In the genomic region with DNA sequence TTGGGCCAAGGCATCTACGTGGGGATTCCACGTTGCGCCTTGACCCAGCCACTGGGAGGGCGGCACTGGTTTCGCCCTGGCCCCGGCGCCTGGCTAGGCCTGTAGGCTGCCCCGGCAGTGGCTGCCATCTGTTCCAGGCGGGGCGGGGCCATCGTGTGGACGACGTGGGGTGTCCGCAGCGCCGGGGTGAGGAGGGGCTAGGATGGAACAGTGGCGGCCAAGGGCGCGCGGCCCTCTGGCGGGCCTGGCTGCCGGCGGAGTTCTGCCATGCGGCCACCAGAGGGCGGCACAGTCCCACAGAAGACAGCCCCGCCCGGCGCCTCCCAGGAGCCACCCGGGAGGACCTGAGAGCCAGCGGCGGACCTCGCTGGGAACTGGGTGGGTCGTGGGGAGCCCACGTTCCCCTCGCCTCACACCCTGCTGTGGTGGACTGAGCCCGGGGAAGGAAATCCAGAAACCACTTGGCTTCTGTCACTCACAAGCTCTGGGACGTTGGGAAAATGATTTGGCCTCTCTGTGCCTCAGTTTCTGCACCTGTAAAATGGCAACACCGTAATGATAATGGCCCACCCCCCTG, we compare ENCODE assay signal across 1 cellular context.
TF ChIP-seq lines count a peak whose summit lies in the region.

No MANE protein-coding gene starts in this region.

TF ChIP-seq in HEK293, 187 proteins besides CTCF, POLR2A, EP300 and RAD21 (continued from another document):
- peak; percentile 10; the same call in 1 of the 2 replicates for TF ChIP-seq MEIS1 (CRISPR knock-in tag; IDR thresholded peaks at IDR 0.05; ENCODE audit: borderline replicate concordance)
- TF ChIP-seq ZNF654 (tag by site-specific recombination; IDR thresholded peaks at IDR 0.05; ENCODE audit: low read depth) = peak; percentile 76
- TF ChIP-seq, protein P1, sequence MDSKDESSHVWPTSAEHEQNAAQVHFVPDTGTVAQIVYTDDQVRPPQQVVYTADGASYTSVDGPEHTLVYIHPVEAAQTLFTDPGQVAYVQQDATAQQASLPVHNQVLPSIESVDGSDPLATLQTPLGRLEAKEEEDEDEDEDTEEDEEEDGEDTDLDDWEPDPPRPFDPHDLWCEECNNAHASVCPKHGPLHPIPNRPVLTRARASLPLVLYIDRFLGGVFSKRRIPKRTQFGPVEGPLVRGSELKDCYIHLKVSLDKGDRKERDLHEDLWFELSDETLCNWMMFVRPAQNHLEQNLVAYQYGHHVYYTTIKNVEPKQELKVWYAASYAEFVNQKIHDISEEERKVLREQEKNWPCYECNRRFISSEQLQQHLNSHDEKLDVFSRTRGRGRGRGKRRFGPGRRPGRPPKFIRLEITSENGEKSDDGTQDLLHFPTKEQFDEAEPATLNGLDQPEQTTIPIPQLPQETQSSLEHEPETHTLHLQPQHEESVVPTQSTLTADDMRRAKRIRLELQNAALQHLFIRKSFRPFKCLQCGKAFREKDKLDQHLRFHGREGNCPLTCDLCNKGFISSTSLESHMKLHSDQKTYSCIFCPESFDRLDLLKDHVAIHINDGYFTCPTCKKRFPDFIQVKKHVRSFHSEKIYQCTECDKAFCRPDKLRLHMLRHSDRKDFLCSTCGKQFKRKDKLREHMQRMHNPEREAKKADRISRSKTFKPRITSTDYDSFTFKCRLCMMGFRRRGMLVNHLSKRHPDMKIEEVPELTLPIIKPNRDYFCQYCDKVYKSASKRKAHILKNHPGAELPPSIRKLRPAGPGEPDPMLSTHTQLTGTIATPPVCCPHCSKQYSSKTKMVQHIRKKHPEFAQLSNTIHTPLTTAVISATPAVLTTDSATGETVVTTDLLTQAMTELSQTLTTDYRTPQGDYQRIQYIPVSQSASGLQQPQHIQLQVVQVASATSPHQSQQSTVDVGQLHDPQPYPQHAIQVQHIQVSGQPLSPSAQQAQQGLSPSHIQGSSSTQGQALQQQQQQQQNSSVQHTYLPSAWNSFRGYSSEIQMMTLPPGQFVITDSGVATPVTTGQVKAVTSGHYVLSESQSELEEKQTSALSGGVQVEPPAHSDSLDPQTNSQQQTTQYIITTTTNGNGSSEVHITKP (tag by site-specific recombination; IDR thresholded peaks at IDR 0.05) = peak; percentile 53; the same call in 1 of the 2 replicates
- no peak for TF ChIP-seq TRIM28 (IDR thresholded peaks at IDR 0.05; ENCODE audit: borderline replicate concordance, low read length)
- TF ChIP-seq ZNF274 (IDR thresholded peaks at IDR 0.05; ENCODE audit: low read length) = no peak
- no peak for TF ChIP-seq ZNF274 (tag by site-specific recombination; IDR thresholded peaks at IDR 0.05; ENCODE audit: borderline replicate concordance)
- no peak for TF ChIP-seq ZNF747 (tag by site-specific recombination; IDR thresholded peaks at IDR 0.05)
- peak; percentile 62; the same call in 1 of the 2 replicates for TF ChIP-seq ZNF660 (tag by site-specific recombination; IDR thresholded peaks at IDR 0.05)
- TF ChIP-seq YY2 (tag by site-specific recombination; IDR thresholded peaks at IDR 0.05) = peak; percentile 55; the same call in 1 of the 2 replicates
- TF ChIP-seq, protein P2, sequence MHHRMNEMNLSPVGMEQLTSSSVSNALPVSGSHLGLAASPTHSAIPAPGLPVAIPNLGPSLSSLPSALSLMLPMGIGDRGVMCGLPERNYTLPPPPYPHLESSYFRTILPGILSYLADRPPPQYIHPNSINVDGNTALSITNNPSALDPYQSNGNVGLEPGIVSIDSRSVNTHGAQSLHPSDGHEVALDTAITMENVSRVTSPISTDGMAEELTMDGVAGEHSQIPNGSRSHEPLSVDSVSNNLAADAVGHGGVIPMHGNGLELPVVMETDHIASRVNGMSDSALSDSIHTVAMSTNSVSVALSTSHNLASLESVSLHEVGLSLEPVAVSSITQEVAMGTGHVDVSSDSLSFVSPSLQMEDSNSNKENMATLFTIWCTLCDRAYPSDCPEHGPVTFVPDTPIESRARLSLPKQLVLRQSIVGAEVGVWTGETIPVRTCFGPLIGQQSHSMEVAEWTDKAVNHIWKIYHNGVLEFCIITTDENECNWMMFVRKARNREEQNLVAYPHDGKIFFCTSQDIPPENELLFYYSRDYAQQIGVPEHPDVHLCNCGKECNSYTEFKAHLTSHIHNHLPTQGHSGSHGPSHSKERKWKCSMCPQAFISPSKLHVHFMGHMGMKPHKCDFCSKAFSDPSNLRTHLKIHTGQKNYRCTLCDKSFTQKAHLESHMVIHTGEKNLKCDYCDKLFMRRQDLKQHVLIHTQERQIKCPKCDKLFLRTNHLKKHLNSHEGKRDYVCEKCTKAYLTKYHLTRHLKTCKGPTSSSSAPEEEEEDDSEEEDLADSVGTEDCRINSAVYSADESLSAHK (tag by site-specific recombination; IDR thresholded peaks at IDR 0.05) = peak; percentile 41; the same call in 1 of the 2 replicates
- no peak for TF ChIP-seq ZNF350 (tag by site-specific recombination; IDR thresholded peaks at IDR 0.05)
- TF ChIP-seq SP7 (tag by site-specific recombination; IDR thresholded peaks at IDR 0.05) = peak; percentile 39
- TF ChIP-seq ZNF521 (tag by site-specific recombination; IDR thresholded peaks at IDR 0.05) = no peak
- TF ChIP-seq ZIC2 (tag by site-specific recombination; IDR thresholded peaks at IDR 0.05) = peak; percentile 57; the same call in 1 of the 2 replicates
- TF ChIP-seq, protein P3, sequence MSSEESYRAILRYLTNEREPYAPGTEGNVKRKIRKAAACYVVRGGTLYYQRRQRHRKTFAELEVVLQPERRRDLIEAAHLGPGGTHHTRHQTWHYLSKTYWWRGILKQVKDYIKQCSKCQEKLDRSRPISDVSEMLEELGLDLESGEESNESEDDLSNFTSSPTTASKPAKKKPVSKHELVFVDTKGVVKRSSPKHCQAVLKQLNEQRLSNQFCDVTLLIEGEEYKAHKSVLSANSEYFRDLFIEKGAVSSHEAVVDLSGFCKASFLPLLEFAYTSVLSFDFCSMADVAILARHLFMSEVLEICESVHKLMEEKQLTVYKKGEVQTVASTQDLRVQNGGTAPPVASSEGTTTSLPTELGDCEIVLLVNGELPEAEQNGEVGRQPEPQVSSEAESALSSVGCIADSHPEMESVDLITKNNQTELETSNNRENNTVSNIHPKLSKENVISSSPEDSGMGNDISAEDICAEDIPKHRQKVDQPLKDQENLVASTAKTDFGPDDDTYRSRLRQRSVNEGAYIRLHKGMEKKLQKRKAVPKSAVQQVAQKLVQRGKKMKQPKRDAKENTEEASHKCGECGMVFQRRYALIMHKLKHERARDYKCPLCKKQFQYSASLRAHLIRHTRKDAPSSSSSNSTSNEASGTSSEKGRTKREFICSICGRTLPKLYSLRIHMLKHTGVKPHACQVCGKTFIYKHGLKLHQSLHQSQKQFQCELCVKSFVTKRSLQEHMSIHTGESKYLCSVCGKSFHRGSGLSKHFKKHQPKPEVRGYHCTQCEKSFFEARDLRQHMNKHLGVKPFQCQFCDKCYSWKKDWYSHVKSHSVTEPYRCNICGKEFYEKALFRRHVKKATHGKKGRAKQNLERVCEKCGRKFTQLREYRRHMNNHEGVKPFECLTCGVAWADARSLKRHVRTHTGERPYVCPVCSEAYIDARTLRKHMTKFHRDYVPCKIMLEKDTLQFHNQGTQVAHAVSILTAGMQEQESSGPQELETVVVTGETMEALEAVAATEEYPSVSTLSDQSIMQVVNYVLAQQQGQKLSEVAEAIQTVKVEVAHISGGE (tag by site-specific recombination; conservative IDR thresholded peaks at IDR 0.05; ENCODE audit: low read depth) = no peak
- no peak for TF ChIP-seq ZNF311 (tag by site-specific recombination; IDR thresholded peaks at IDR 0.05; ENCODE audit: borderline replicate concordance)
- no peak for TF ChIP-seq SCRT1 (tag by site-specific recombination; IDR thresholded peaks at IDR 0.05; ENCODE audit: borderline replicate concordance)
- no peak for TF ChIP-seq ZBTB7A (tag by site-specific recombination; IDR thresholded peaks at IDR 0.05; ENCODE audit: low read depth)
- no peak for TF ChIP-seq ZNF140 (tag by site-specific recombination; IDR thresholded peaks at IDR 0.05)
- TF ChIP-seq ZNF24 (tag by site-specific recombination; IDR thresholded peaks at IDR 0.05) = 0 out of 2 replicates have a peak, but pooled peaks have one; percentile 54
- TF ChIP-seq YY1 (tag by site-specific recombination; IDR thresholded peaks at IDR 0.05) = 0 out of 2 replicates have a peak, but pooled peaks have one; percentile 17
- TF ChIP-seq ZNF701 (tag by site-specific recombination; IDR thresholded peaks at IDR 0.05) = no peak
- peak; percentile 70 for TF ChIP-seq ZNF335 (tag by site-specific recombination; conservative IDR thresholded peaks at IDR 0.05)
- TF ChIP-seq, protein P4, sequence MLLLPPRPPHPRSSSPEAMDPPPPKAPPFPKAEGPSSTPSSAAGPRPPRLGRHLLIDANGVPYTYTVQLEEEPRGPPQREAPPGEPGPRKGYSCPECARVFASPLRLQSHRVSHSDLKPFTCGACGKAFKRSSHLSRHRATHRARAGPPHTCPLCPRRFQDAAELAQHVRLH (tag by site-specific recombination; IDR thresholded peaks at IDR 0.05) = peak; percentile 61; the same call in 1 of the 2 replicates
- TF ChIP-seq, protein P5, sequence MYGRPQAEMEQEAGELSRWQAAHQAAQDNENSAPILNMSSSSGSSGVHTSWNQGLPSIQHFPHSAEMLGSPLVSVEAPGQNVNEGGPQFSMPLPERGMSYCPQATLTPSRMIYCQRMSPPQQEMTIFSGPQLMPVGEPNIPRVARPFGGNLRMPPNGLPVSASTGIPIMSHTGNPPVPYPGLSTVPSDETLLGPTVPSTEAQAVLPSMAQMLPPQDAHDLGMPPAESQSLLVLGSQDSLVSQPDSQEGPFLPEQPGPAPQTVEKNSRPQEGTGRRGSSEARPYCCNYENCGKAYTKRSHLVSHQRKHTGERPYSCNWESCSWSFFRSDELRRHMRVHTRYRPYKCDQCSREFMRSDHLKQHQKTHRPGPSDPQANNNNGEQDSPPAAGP (tag by site-specific recombination; IDR thresholded peaks at IDR 0.05) = peak; percentile 60; the same call in 1 of the 2 replicates
- TF ChIP-seq ZNF777 (tag by site-specific recombination; IDR thresholded peaks at IDR 0.05; ENCODE audit: borderline replicate concordance) = 0 out of 2 replicates have a peak, but pooled peaks have one; percentile 33
- peak; percentile 73 for TF ChIP-seq ZNF501 (tag by site-specific recombination; IDR thresholded peaks at IDR 0.05)
